ENCODE assay signal across 8 cellular contexts in genomic region chr15:55434989-55435825, GRCh38. TPM values are rescaled to one million over a fixed set of nuclear protein-coding genes. Genes with fewer than 3 reads are reported as not detected.
DNase-seq lines count a peak whose midpoint lies in the region; ATAC-seq and TF ChIP-seq lines count a peak whose summit lies in the region.

No MANE protein-coding gene starts in this region.

- no peak overlapping the region for H2BK15ac ChIP-seq in H9 (ENCODE audit: low read depth, low read length)

- CTCF ChIA-PET in activated CD8-positive, alpha-beta memory T cell treated with anti-CD3 and anti-CD28 coated beads, Interleukin-2, amount 10 ng/mL, durations not matched to agents 7 days and 5 days (lab: Charles Lee) = interaction anchor here (0.7 to 2.3 kb wide), 13 partner anchors 9 to 268 kb away, joined by 3 to 19 read pairs (median 4); partner anchors contain the start of genes CCPG1, PIERCE2, PIGB and PIGBOS1

- H4K8ac ChIP-seq in H9 (replicated peaks; ENCODE audit: insufficient read length, low read depth, low read length) = no peak overlapping the region

- no peak overlapping the region for H3K27ac Mint-ChIP-seq in activated CD8-positive, alpha-beta memory T cell treated with anti-CD3 and anti-CD28 coated beads, Interleukin-2, amount 10 ng/mL, durations not matched to agents 7 days and 5 days
- H3K27ac Mint-ChIP-seq in H9 = no peak overlapping the region

- peak; percentile 76 for ATAC-seq in activated CD8-positive, alpha-beta memory T cell treated with anti-CD3 and anti-CD28 coated beads, Interleukin-2, amount 10 ng/mL, durations not matched to agents 7 days and 5 days
- ATAC-seq in body of pancreas (no peak), thoracic aorta (ENCODE audit: insufficient number of reproducible peaks, low FRiP score, low read depth) (no peak)

- H3K4me3 Mint-ChIP-seq in activated CD8-positive, alpha-beta memory T cell treated with anti-CD3 and anti-CD28 coated beads, Interleukin-2, amount 10 ng/mL, durations not matched to agents 7 days and 5 days = no peak overlapping the region
- H3K4me3 Mint-ChIP-seq in H9 = no peak overlapping the region

- H3K9me3 Mint-ChIP-seq in activated CD8-positive, alpha-beta memory T cell treated with anti-CD3 and anti-CD28 coated beads, Interleukin-2, amount 10 ng/mL, durations not matched to agents 7 days and 5 days (ENCODE audit: low read depth) = no peaks in the 10 kb centered on the region
- H3K9me3 Mint-ChIP-seq in H9 = peaks cover 2 to 3% of the 10 kb centered on the region in 2 experiments; a peak in 2 of 5 replicates

- no peaks in the 10 kb centered on the region for H4K20me1 ChIP-seq in H9 (ENCODE audit: control insufficient read depth, insufficient read depth, insufficient read length)

- no peaks in the 10 kb centered on the region for H3K79me1 ChIP-seq in H9 (ENCODE audit: insufficient read depth, low read depth, low read length, poor library complexity, severe bottlenecking)

- no peak overlapping the region for H2BK5ac ChIP-seq in H9 (ENCODE audit: insufficient read length, low read length)

- no peak overlapping the region for H2BK12ac ChIP-seq in H9 (ENCODE audit: insufficient read length, low read depth, low read length)

- H3K4me1 ChIP-seq in H9 (ENCODE audit: insufficient read depth, low read length) (no peaks in the 10 kb centered on the region), body of pancreas (no peaks in the 10 kb centered on the region), thoracic aorta (ENCODE audit: control insufficient read depth in 1 of 2, low read depth in 2 of 2) (no peaks in the 10 kb centered on the region)

- no peak overlapping the region for H3K23ac ChIP-seq in H9 (ENCODE audit: insufficient read length, low read depth, low read length)

- H3K36me3 ChIP-seq in body of pancreas (replicated peaks in 1 of 2; ENCODE audit: insufficient read depth in 1 of 2, low read depth in 2 of 2) = no peaks in the 10 kb centered on the region
- no peaks in the 10 kb centered on the region for H3K36me3 ChIP-seq in thoracic aorta

- no peak overlapping the region for H2BK120ac ChIP-seq in H9 (ENCODE audit: low read depth, low read length, poor library complexity, severe bottlenecking)

- no peaks in the 10 kb centered on the region for H3K23me2 ChIP-seq in H9 (ENCODE audit: insufficient read length, low read depth, low read length, poor library complexity, severe bottlenecking)

- TF ChIP-seq POLR2A in body of pancreas (IDR thresholded peaks at IDR 0.05) = no peak

- H3K14ac ChIP-seq in H9 (ENCODE audit: insufficient read depth, low read length) = no peak overlapping the region

- H2AFZ ChIP-seq in H9 (ENCODE audit: low read length) = no peak overlapping the region

- no peak overlapping the region for H3K4me2 ChIP-seq in H9 (ENCODE audit: insufficient read depth, insufficient read length, low read length)

- no peak overlapping the region for H3K56ac ChIP-seq in H9 (ENCODE audit: insufficient read length, low read depth, low read length)

- no peak overlapping the region for H2BK20ac ChIP-seq in H9 (ENCODE audit: low read depth, low read length, poor library complexity, severe bottlenecking)

- no peak overlapping the region for H3K4ac ChIP-seq in H9 (ENCODE audit: low read depth, low read length)

- H3K27me3 ChIP-seq in H9 (ENCODE audit: insufficient read depth, low read length) = no peaks in the 10 kb centered on the region
- H3K27me3 ChIP-seq in body of pancreas = no peaks in the 10 kb centered on the region
- no peaks in the 10 kb centered on the region for H3K27me3 ChIP-seq in thoracic aorta (replicated peaks; ENCODE audit: insufficient read depth)

- no peak overlapping the region for H4K91ac ChIP-seq in H9 (ENCODE audit: insufficient read length, low read depth, low read length)

- H3K9ac ChIP-seq in H9 (ENCODE audit: extremely low read depth, insufficient read length, low read length) = no peak overlapping the region

- H3K4me1 Mint-ChIP-seq in activated CD8-positive, alpha-beta memory T cell treated with anti-CD3 and anti-CD28 coated beads, Interleukin-2, amount 10 ng/mL, durations not matched to agents 7 days and 5 days = peaks cover 7% of the 10 kb centered on the region
- H3K4me1 Mint-ChIP-seq in H9 = no peaks in the 10 kb centered on the region

- DNase-seq in activated CD8-positive, alpha-beta memory T cell treated with anti-CD3 and anti-CD28 coated beads, Interleukin-2, amount 10 ng/mL, durations not matched to agents 7 days and 5 days = no peak
- no peak for DNase-seq in activated CD8-positive, alpha-beta memory T cell treated with anti-CD3 and anti-CD28 coated beads for 24 hours
- DNase-seq in H9 (no peak), NCI-H524 (lab: John Stamatoyannopoulos, UW) (peak; percentile 55 to 84), body of pancreas (peak in 1 of 4 donors; percentile 9), iris pigment epithelial cell (ENCODE audit: low read depth) (peak; percentile 78), thoracic aorta (ENCODE audit: low spot score) (no peak)
- DNase-seq in activated CD4-positive, alpha-beta T cell treated with anti-CD3 and anti-CD28 coated beads for 1 hour = no peak

- H3K9me3 ChIP-seq in H9 (ENCODE audit: control insufficient read depth, low read depth, low read length) = no peaks in the 10 kb centered on the region
- no peaks in the 10 kb centered on the region for H3K9me3 ChIP-seq in body of pancreas
- no peaks in the 10 kb centered on the region for H3K9me3 ChIP-seq in thoracic aorta

- peaks cover 2% of the 10 kb centered on the region for H3K27me3 Mint-ChIP-seq in activated CD8-positive, alpha-beta memory T cell treated with anti-CD3 and anti-CD28 coated beads, Interleukin-2, amount 10 ng/mL, durations not matched to agents 7 days and 5 days
- no peaks in the 10 kb centered on the region for H3K27me3 Mint-ChIP-seq in H9 (ENCODE audit: low read depth)

- no peaks in the 10 kb centered on the region for H3K79me2 ChIP-seq in H9 (ENCODE audit: insufficient read depth, low read length)

- peak; percentile 69 for TF ChIP-seq CTCF in H9 (conservative IDR thresholded peaks at IDR 0.05)
- TF ChIP-seq CTCF in body of pancreas (IDR thresholded peaks at IDR 0.05) = peak in 6 of 7 experiments; percentile 26 to 54 (median 42)
- TF ChIP-seq CTCF in thoracic aorta (IDR thresholded peaks at IDR 0.05) = peak; percentile 52

- intact Hi-C loops in body of pancreas (cut with DNase I) = no loop called here

- no peak overlapping the region for H4K5ac ChIP-seq in H9 (ENCODE audit: insufficient read length, low read depth, low read length)

- no peak overlapping the region for H3K18ac ChIP-seq in H9 (ENCODE audit: insufficient read length, low read depth, low read length)

- no peak overlapping the region for H3T11ph ChIP-seq in H9 (ENCODE audit: low read length)

- H3K27ac ChIP-seq in H9 (ENCODE audit: insufficient read length, low read depth, low read length) = no peak overlapping the region
- H3K27ac ChIP-seq in body of pancreas = no peak overlapping the region
- H3K27ac ChIP-seq in thoracic aorta = no peak overlapping the region

- no peaks in the 10 kb centered on the region for H3K36me3 Mint-ChIP-seq in activated CD8-positive, alpha-beta memory T cell treated with anti-CD3 and anti-CD28 coated beads, Interleukin-2, amount 10 ng/mL, durations not matched to agents 7 days and 5 days
- H3K36me3 Mint-ChIP-seq in H9 (ENCODE audit: insufficient read depth in 1 of 3, low read depth in 3 of 3) = no peaks in the 10 kb centered on the region; a peak in 1 of 7 replicates

- H3K4me3 ChIP-seq in body of pancreas = no peak overlapping the region
- no peak overlapping the region for H3K4me3 ChIP-seq in thoracic aorta

- WGBS in H9 (ENCODE audit: extremely low coverage, insufficient read length, low lambda C conversion rate) = no CpG with 5 or more reads among the region's 6 CpGs
- 36 to 38% methylated on average over 6 of the region's 6 CpGs for WGBS in body of pancreas, 2 donors

- H2AK5ac ChIP-seq in H9 (ENCODE audit: insufficient read length, low read length) = no peak overlapping the region

RNA-seq across cellular contexts. Expression of gene PIERCE2, which starts 26.9 kb away (rescaled TPM):
- not detected for total RNA-seq in activated CD8-positive, alpha-beta memory T cell treated with anti-CD3 and anti-CD28 coated beads, Interleukin-2, amount 10 ng/mL, durations not matched to agents 7 days and 5 days
- 0.44 TPM in 1 of 2 replicates, not detected in the other for total RNA-seq in H9 (2021)
- 1 to 10 TPM; 2.0 to 2.1 TPM for total RNA-seq in body of pancreas
- total RNA-seq in thoracic aorta = 10 to 100 TPM in 1 of 2 donors, not detected in 1; 12.6 TPM

RNA-seq across cellular contexts. Expression of gene CCPG1, which starts 27.0 kb away (rescaled TPM):
- 10 to 100 TPM; 19.2 to 22.0 TPM for total RNA-seq in activated CD8-positive, alpha-beta memory T cell treated with anti-CD3 and anti-CD28 coated beads, Interleukin-2, amount 10 ng/mL, durations not matched to agents 7 days and 5 days
- total RNA-seq in H9 (2021) (9.0 and 9.3 TPM in 2 replicates), body of pancreas (10 to 100 TPM; 64.3 to 71.9 TPM), thoracic aorta (100 to 1,000 TPM; 116 to 122 TPM)

Comparison
In these comparisons a context has a peak if more than half of its experiments do, and no peak if none do; other contexts are left out.
1. DNase-seq: peak in NCI-H524 (2 of 2) and iris pigment epithelial cell (single experiment); none in activated CD8-positive, alpha-beta memory T cell treated with anti-CD3 and anti-CD28 coated beads, Interleukin-2, amount 10 ng/mL, durations not matched to agents 7 days and 5 days (single experiment), activated CD8-positive, alpha-beta memory T cell treated with anti-CD3 and anti-CD28 coated beads for 24 hours (single experiment), H9 (single experiment), thoracic aorta (single experiment) and activated CD4-positive, alpha-beta T cell treated with anti-CD3 and anti-CD28 coated beads for 1 hour (single experiment).
2. Peak in every context shown above with its lines, with median percentiles within 50 percentile points of each other: CTCF ChIP-seq.